In the genomic region with DNA sequence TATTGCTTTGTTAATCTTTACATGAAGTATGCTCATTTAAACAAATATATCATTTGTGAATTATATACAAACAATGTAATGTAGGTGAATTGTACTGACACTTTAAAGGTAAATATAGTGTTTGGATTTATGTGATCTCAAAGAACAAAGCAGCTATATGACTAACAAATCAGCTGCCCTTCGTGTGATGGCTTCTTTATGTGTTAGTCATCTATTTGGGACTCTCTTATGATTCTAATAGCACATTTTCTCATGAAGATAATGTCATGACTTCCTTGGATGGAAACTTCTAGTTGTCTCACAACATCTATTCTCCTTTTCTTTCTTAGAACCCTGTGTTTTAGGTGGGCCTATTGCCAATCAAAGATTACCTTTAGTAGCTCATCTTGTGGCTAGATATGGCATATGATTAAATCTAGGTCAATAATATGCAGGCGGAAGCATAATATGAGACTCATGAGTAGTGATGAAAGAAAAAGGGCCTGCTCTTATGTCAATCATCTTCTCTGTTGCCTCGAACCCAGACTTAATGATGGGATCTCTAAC, we compare ENCODE assay signal across 16 cellular contexts. TPM values are rescaled to one million over a fixed set of nuclear protein-coding genes. Genes with fewer than 3 reads are reported as not detected.
DNase-seq lines count a peak whose midpoint lies in the region; ATAC-seq, FAIRE-seq and TF ChIP-seq lines count a peak whose summit lies in the region.
"Had no signal": no experiment of that assay in that cellular context is flagged by ENCODE, and none has a peak within 500 bp of the region (broad histone marks: within the 10 kb centered on the region; RNA-seq: fewer than 3 reads in every experiment).

No MANE protein-coding gene starts in this region.

- H3K79me2 ChIP-seq in endothelial cell of umbilical vein (ENCODE audit: control insufficient read depth, insufficient read depth, low read length): no peaks in the 10 kb centered on the region
- H3K79me2 ChIP-seq in OCI-LY7 (ENCODE audit: insufficient read depth, low read depth, low read length): no peaks in the 10 kb centered on the region

- H3K9ac ChIP-seq in endothelial cell of umbilical vein (replicated peaks; ENCODE audit: extremely low read depth, insufficient read depth, low read length): no peak overlapping the region

- TF ChIP-seq CTCF in endothelial cell of umbilical vein (IDR thresholded peaks at IDR 0.05; ENCODE audit: extremely low read depth in 1 of 2, insufficient read depth in 1 of 2, low read depth in 1 of 2, low read length in 2 of 2) (no peak), Peyer's patch (IDR thresholded peaks at IDR 0.05) (no peak), OCI-LY7 (conservative IDR thresholded peaks at IDR 0.05; ENCODE audit: low read length) (no peak)

- no peak overlapping the region for H3K27ac ChIP-seq in endothelial cell of umbilical vein (ENCODE audit: insufficient read depth, low read depth, low read length)
- no peak overlapping the region for H3K27ac ChIP-seq in Peyer's patch
- H3K27ac ChIP-seq in OCI-LY7 (ENCODE audit: low read depth, low read length, poor library complexity, severe bottlenecking): no peak overlapping the region
- H3K27ac ChIP-seq: body of pancreas, lower lobe of right lung, testis had no signal

- no peak overlapping the region for H3K4me2 ChIP-seq in endothelial cell of umbilical vein (ENCODE audit: insufficient read depth, low read length)
- no peak overlapping the region for H3K4me2 ChIP-seq in OCI-LY7 (ENCODE audit: low read length)

- H4K20me1 ChIP-seq in endothelial cell of umbilical vein (replicated peaks; ENCODE audit: control insufficient read depth, extremely low read depth, insufficient read depth, low read length) (no peaks in the 10 kb centered on the region), OCI-LY7 (ENCODE audit: insufficient read depth, low read length) (no peaks in the 10 kb centered on the region)

- H3K4me1 ChIP-seq in endothelial cell of umbilical vein (ENCODE audit: control insufficient read depth, extremely low read depth, insufficient read depth, low read length) (no peaks in the 10 kb centered on the region), Peyer's patch (no peaks in the 10 kb centered on the region), OCI-LY7 (ENCODE audit: insufficient read depth, low read length, poor library complexity, severe bottlenecking) (no peaks in the 10 kb centered on the region)
- H3K4me1 ChIP-seq: body of pancreas, lower lobe of right lung, testis had no signal

- H2AFZ ChIP-seq in endothelial cell of umbilical vein (ENCODE audit: low read depth, low read length) (no peak overlapping the region), OCI-LY7 (ENCODE audit: low read length) (no peak overlapping the region)

- TF ChIP-seq POLR2A in endothelial cell of umbilical vein (IDR thresholded peaks at IDR 0.05; ENCODE audit: low read depth, low read length) (no peak), Peyer's patch (IDR thresholded peaks at IDR 0.05) (no peak)

- POLR2A ChIA-PET in endothelial cell of umbilical vein (lab: Charles Lee) (no interaction called here), OCI-LY7 (lab: Charles Lee) (interaction anchor here (0.5 kb wide), 1 partner anchor 62 kb away, joined by 10 read pairs; no protein-coding TSS in a partner anchor)

- no peak for DNase-seq in activated CD4-positive, CD25-positive, alpha-beta regulatory T cell treated with anti-CD3 and anti-CD28 coated beads, Interleukin-2, amount 50 U/mL, for 72 hours
- peak; percentile 33 for DNase-seq in NCI-H69 (lab: John Stamatoyannopoulos, UW)
- peak; percentile 6 for DNase-seq in endothelial cell of umbilical vein (ENCODE audit: low read depth, low spot score)
- DNase-seq in non-pigmented ciliary epithelial cell (ENCODE audit: low read depth): peak; percentile 24
- no peak for DNase-seq in left colon
- DNase-seq in Peyer's patch: no peak
- DNase-seq in OCI-LY7 (ENCODE audit: low spot score): no peak
- DNase-seq: body of pancreas, lower lobe of right lung, NCI-H1092 treated with DMSO at 0.1 percent for 48 hours, NCI-H446, small intestine, T-helper 1 cell, testis had no signal

- no peaks in the 10 kb centered on the region for H3K9me1 ChIP-seq in endothelial cell of umbilical vein (replicated peaks; ENCODE audit: control insufficient read depth, extremely low read depth, insufficient read depth, low read length)

- BruUV-seq in endothelial cell of umbilical vein (replicated peaks; lab: Mats Ljungman, UMichigan) (no TSS peak), OCI-LY7 (replicated peaks; lab: Mats Ljungman, UMichigan) (no TSS peak)

- dilution Hi-C loops in endothelial cell of umbilical vein (cut with MboI; ENCODE audit: extremely low pct_ligation_motif_present, low sequenced_read_pairs): no loop called here

- FAIRE-seq in endothelial cell of umbilical vein (lab: Jason Lieb, UNC): no peak
- FAIRE-seq: A204.1, small intestine had no signal

- no peaks in the 10 kb centered on the region for H3K9me2 ChIP-seq in OCI-LY7 (ENCODE audit: insufficient read depth, low read length)

- H3K36me3 ChIP-seq in endothelial cell of umbilical vein (ENCODE audit: control insufficient read depth in 2 of 2, extremely low read depth in 1 of 2, insufficient read depth in 2 of 2, low read length in 2 of 2): no peaks in the 10 kb centered on the region
- H3K36me3 ChIP-seq in Peyer's patch: no peaks in the 10 kb centered on the region
- H3K36me3 ChIP-seq in OCI-LY7 (ENCODE audit: insufficient read depth, low read length): no peaks in the 10 kb centered on the region
- H3K36me3 ChIP-seq: lower lobe of right lung had no signal

- H3K27me3 ChIP-seq in endothelial cell of umbilical vein (ENCODE audit: control insufficient read depth in 2 of 2, insufficient read depth in 2 of 2, low read length in 2 of 2) (no peaks in the 10 kb centered on the region), Peyer's patch (no peaks in the 10 kb centered on the region)
- H3K27me3 ChIP-seq: body of pancreas, testis had no signal

- intact Hi-C loops in endothelial cell of umbilical vein (cut with micrococcal nuclease): no loop called here
- intact Hi-C loops in left colon (cut with DNase I, micrococcal nuclease): no loop called here
- intact Hi-C loops in OCI-LY7 (cut with micrococcal nuclease; ENCODE audit: unreplicated experiment): no loop called here

- no peak overlapping the region for H3K4me3 ChIP-seq in endothelial cell of umbilical vein (replicated peaks in 1 of 3; ENCODE audit: insufficient read depth in 1 of 3, low read depth in 1 of 3, low read length in 3 of 3)
- no peak overlapping the region for H3K4me3 ChIP-seq in Peyer's patch
- no peak overlapping the region for H3K4me3 ChIP-seq in OCI-LY7 (ENCODE audit: low read depth, low read length, poor library complexity, severe bottlenecking)
- H3K4me3 ChIP-seq: body of pancreas, lower lobe of right lung, testis had no signal

- H3K9me3 ChIP-seq in endothelial cell of umbilical vein (replicated peaks; ENCODE audit: control insufficient read depth, insufficient read depth, low read length) (no peaks in the 10 kb centered on the region), Peyer's patch (no peaks in the 10 kb centered on the region), OCI-LY7 (ENCODE audit: low read length) (no peaks in the 10 kb centered on the region)
- H3K9me3 ChIP-seq: body of pancreas, testis had no signal

- CTCF ChIA-PET in endothelial cell of umbilical vein (lab: Charles Lee): interaction anchor here (1.4 to 1.5 kb wide), 2 partner anchors 12 to 178 kb away, joined by 3 to 4 read pairs; no protein-coding TSS in a partner anchor
- CTCF ChIA-PET in OCI-LY7 (lab: Charles Lee; ENCODE audit: unreplicated experiment): no interaction called here

- ATAC-seq in activated CD4-positive, CD25-positive, alpha-beta regulatory T cell treated with anti-CD3 and anti-CD28 coated beads, Interleukin-2, amount 50 U/mL, for 24 hours: peak; percentile 50 to 52
- ATAC-seq in left colon: no peak
- ATAC-seq: body of pancreas, lower lobe of right lung had no signal

TF ChIP-seq in endothelial cell of umbilical vein, 7 proteins besides CTCF, POLR2A, EP300 and RAD21:
- TF ChIP-seq JUN (IDR thresholded peaks at IDR 0.05; ENCODE audit: borderline replicate concordance, insufficient read depth, insufficient read length, low read depth): no peak
- no peak for TF ChIP-seq EZH2 (IDR thresholded peaks at IDR 0.05; ENCODE audit: borderline replicate concordance, low read depth, low read length, severe bottlenecking)
- TF ChIP-seq, protein P1, sequence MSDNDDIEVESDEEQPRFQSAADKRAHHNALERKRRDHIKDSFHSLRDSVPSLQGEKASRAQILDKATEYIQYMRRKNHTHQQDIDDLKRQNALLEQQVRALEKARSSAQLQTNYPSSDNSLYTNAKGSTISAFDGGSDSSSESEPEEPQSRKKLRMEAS (IDR thresholded peaks at IDR 0.05; ENCODE audit: insufficient read depth, insufficient read length): no peak
- no peak for TF ChIP-seq GATA2 (IDR thresholded peaks at IDR 0.05; ENCODE audit: insufficient read depth, insufficient read length, low read depth, low read length)
- TF ChIP-seq FOS (IDR thresholded peaks at IDR 0.05; ENCODE audit: borderline replicate concordance, insufficient read depth, low read length): no peak
- TF ChIP-seq POLR2AphosphoS5 (IDR thresholded peaks at IDR 0.05; ENCODE audit: insufficient read depth, low read depth, low read length): no peak
- no peak for TF ChIP-seq MYC (IDR thresholded peaks at IDR 0.05; ENCODE audit: low read depth, low read length)

RNA-seq across cellular contexts. Expression of gene TMEM106B, which starts 45.0 kb away (rescaled TPM):
- total RNA-seq in endothelial cell of umbilical vein: 23.0 and 23.1 TPM in 2 replicates
- 9.3 and 13.7 TPM in 2 replicates for polyA plus RNA-seq in endothelial cell of umbilical vein
- polyA plus RNA-seq in endothelial cell of umbilical vein (2011; cell fraction: cytosol; rRNA removed): 14.2 and 15.3 TPM in 2 replicates
- 10.4 and 12.9 TPM in 2 replicates for polyA plus RNA-seq in endothelial cell of umbilical vein (2011; cell fraction: nucleus; rRNA removed)
- 17.3 and 22.8 TPM in 2 replicates for polyA plus RNA-seq in endothelial cell of umbilical vein (2012)
- 17.4 and 20.3 TPM in 2 replicates for polyA minus RNA-seq in endothelial cell of umbilical vein
- polyA minus RNA-seq in endothelial cell of umbilical vein (2011; cell fraction: cytosol; rRNA and poly(A)+ RNA removed): 24.7 TPM
- polyA minus RNA-seq in endothelial cell of umbilical vein (2011; cell fraction: nucleus; rRNA and poly(A)+ RNA removed): 11.9 and 15.1 TPM in 2 replicates
- total RNA-seq in left colon: 10 to 100 TPM; 42.2 to 54.5 TPM
- total RNA-seq in Peyer's patch: 10 to 100 TPM; 30.5 to 87.4 (median 42.8) TPM
- total RNA-seq in OCI-LY7 (2014; rRNA removed; shearing (Covaris generic)): 2.9 and 5.6 TPM in 2 replicates
- total RNA-seq in OCI-LY7 (2022): 9.6 and 12.2 TPM in 2 replicates

Comparison
In these comparisons a context has a peak if more than half of its experiments do, and no peak if none do; other contexts are left out.
1. DNase-seq: peak in NCI-H69 (single experiment), endothelial cell of umbilical vein (single experiment) and non-pigmented ciliary epithelial cell (single experiment); none in activated CD4-positive, CD25-positive, alpha-beta regulatory T cell treated with anti-CD3 and anti-CD28 coated beads, Interleukin-2, amount 50 U/mL, for 72 hours (single experiment), left colon (0 of 2), Peyer's patch (0 of 3) and OCI-LY7 (single experiment).